In the genomic region with DNA sequence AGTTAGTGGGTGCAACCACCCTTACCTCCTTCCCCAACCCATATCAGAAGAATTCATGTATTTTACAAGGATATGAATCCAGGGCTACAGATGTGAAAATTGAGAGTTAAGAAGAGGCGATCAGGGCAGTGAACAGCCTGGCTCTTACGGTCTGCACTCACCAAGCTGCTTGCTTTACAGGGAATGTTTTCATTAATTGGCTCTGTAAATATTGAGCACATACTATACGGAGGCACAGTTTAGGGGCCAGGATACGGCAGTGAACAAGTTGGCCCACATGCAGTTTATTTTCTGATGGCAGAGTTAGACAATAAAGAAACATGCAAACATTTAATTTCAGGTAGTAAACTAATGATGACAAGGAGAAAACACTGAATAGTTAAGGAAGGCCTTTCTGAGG, we compare ENCODE assay signal across 36 cellular contexts.
"Had no signal": no experiment of that assay in that cellular context is flagged by ENCODE, and none has a peak within 500 bp of the region (broad histone marks: within the 10 kb centered on the region; RNA-seq: fewer than 3 reads in every experiment).

No MANE protein-coding gene starts in this region.

- H3K36me3 ChIP-seq: adrenal gland, breast epithelium, Peyer's patch had no signal

- H3K9me3 ChIP-seq: adrenal gland, body of pancreas, breast epithelium, MG63, Peyer's patch, SJSA1 had no signal

- H3K27ac Mint-ChIP-seq: activated CD4-positive, alpha-beta T cell treated with anti-CD3 and anti-CD28 coated beads for 36 hours; activated CD4-positive, alpha-beta T cell treated with anti-CD3 and anti-CD28 coated beads, Interleukin-2, amount 10 ng/mL, durations not matched to agents 7 days and 5 days; activated CD8-positive, alpha-beta T cell treated with anti-CD3 and anti-CD28 coated beads, Interleukin-2, amount 10 ng/mL, durations not matched to agents 7 days and 5 days; activated naive CD8-positive, alpha-beta T cell treated with anti-CD3 and anti-CD28 coated beads, Interleukin-2, amount 10 ng/mL, durations not matched to agents 7 days and 5 days; activated T-cell treated with anti-CD3 and anti-CD28 coated beads, Interleukin-2, amount 50 U/mL, for 24 hours; T-cell had no signal

- H3K27ac ChIP-seq: adrenal gland, body of pancreas, breast epithelium, Peyer's patch, SJSA1, WERI-Rb-1 had no signal

- H3K4me3 Mint-ChIP-seq: activated CD4-positive, alpha-beta T cell treated with anti-CD3 and anti-CD28 coated beads for 36 hours; activated CD4-positive, alpha-beta T cell treated with anti-CD3 and anti-CD28 coated beads, Interleukin-2, amount 10 ng/mL, durations not matched to agents 7 days and 5 days; activated CD8-positive, alpha-beta T cell treated with anti-CD3 and anti-CD28 coated beads, Interleukin-2, amount 10 ng/mL, durations not matched to agents 7 days and 5 days; activated naive CD8-positive, alpha-beta T cell treated with anti-CD3 and anti-CD28 coated beads, Interleukin-2, amount 10 ng/mL, durations not matched to agents 7 days and 5 days; activated T-cell treated with anti-CD3 and anti-CD28 coated beads, Interleukin-2, amount 50 U/mL, for 24 hours; T-cell had no signal

- H3K4me3 ChIP-seq: adrenal gland, body of pancreas, breast epithelium, MG63, Peyer's patch, SJSA1 had no signal

- ATAC-seq: activated CD8-positive, alpha-beta T cell treated with anti-CD3 and anti-CD28 coated beads, Interleukin-2, amount 10 ng/mL, durations not matched to agents 7 days and 5 days; body of pancreas; PC-3; SK-N-SH treated with all-trans-retinoic acid at 6 μM for 48 hours; T-cell had no signal

- H3K9me3 Mint-ChIP-seq: activated CD4-positive, alpha-beta T cell treated with anti-CD3 and anti-CD28 coated beads, Interleukin-2, amount 10 ng/mL, durations not matched to agents 7 days and 5 days; activated naive CD8-positive, alpha-beta T cell treated with anti-CD3 and anti-CD28 coated beads, Interleukin-2, amount 10 ng/mL, durations not matched to agents 7 days and 5 days; activated T-cell treated with anti-CD3 and anti-CD28 coated beads, Interleukin-2, amount 50 U/mL, for 24 hours; T-cell had no signal

- DNase-seq: activated CD4-positive, alpha-beta T cell treated with anti-CD3 and anti-CD28 coated beads for 36 hours; activated CD4-positive, alpha-beta T cell treated with anti-CD3 and anti-CD28 coated beads, Interleukin-2, amount 10 ng/mL, durations not matched to agents 7 days and 5 days; activated CD4-positive, alpha-beta T cell treated with anti-CD3 and anti-CD28 coated beads, Interleukin-2, amount 50 U/mL, for 48 hours; activated CD8-positive, alpha-beta T cell treated with anti-CD3 and anti-CD28 coated beads, Interleukin-2, amount 10 ng/mL, durations not matched to agents 7 days and 5 days; activated effector memory CD4-positive, alpha-beta T cell treated with anti-CD3 and anti-CD28 coated beads, Interleukin-2, amount 50 U/mL, for 16 hours; activated naive CD4-positive, alpha-beta T cell; activated naive CD4-positive, alpha-beta T cell treated with anti-CD3 and anti-CD28 coated beads, Interleukin-2, amount 50 U/mL, for 16 hours; activated naive CD8-positive, alpha-beta T cell treated with anti-CD3 and anti-CD28 coated beads, Interleukin-2, amount 10 ng/mL, durations not matched to agents 7 days and 5 days; activated T-cell treated with anti-CD3 and anti-CD28 coated beads, Interleukin-2, amount 50 U/mL, for 24 hours; adrenal gland; body of pancreas; cerebellar nuclear complex; Karpas-422; KBM-7; MG63; NCI-H1048; NCI-H1105 treated with DMSO at 0.1 percent for 48 hours; NCI-H1436; NCI-H1694; NCI-H1930; NCI-H2081 treated with DMSO at 0.1 percent for 48 hours; NCI-H226; NCI-H446 treated with DMSO at 0.1 percent for 48 hours; NCI-H524; NCI-H69; NK-92 treated with Interleukin-12 subunit alpha and Interleukin-12 subunit beta, amount 100 ng/mL, for 24 hours; PC-3; Peyer's patch; RPMI8226; SHP77 treated with DMSO at 0.1 percent for 48 hours; T-cell; T-helper 9 cell; WERI-Rb-1 had no signal

- H3K27me3 Mint-ChIP-seq: activated CD4-positive, alpha-beta T cell treated with anti-CD3 and anti-CD28 coated beads for 36 hours; activated CD4-positive, alpha-beta T cell treated with anti-CD3 and anti-CD28 coated beads, Interleukin-2, amount 10 ng/mL, durations not matched to agents 7 days and 5 days; activated naive CD8-positive, alpha-beta T cell treated with anti-CD3 and anti-CD28 coated beads, Interleukin-2, amount 10 ng/mL, durations not matched to agents 7 days and 5 days; activated T-cell treated with anti-CD3 and anti-CD28 coated beads, Interleukin-2, amount 50 U/mL, for 24 hours; T-cell had no signal

- H3K27me3 ChIP-seq: adrenal gland, body of pancreas, breast epithelium, MG63, Peyer's patch, SJSA1 had no signal

- H3K4me1 ChIP-seq: breast epithelium, SJSA1 had no signal
